Comparison of ENCODE assay signal across 8 cellular contexts in genomic region chr3:161559177-161559998, GRCh38.
A peak's percentile ranks its signal among the peaks of the same experiment; 100 is the strongest.
DNase-seq lines count a peak whose midpoint lies in the region; ATAC-seq and TF ChIP-seq lines count a peak whose summit lies in the region.

No MANE protein-coding gene starts in this region.

- TF ChIP-seq CTCF in GM12865 (IDR thresholded peaks at IDR 0.05; ENCODE audit: insufficient read depth, low read depth, low read length, missing control alignments) = peak; percentile 71

- peak; percentile 45 for DNase-seq in GM12865 (ENCODE audit: low read depth)
- DNase-seq in NCI-H460 (ENCODE audit: extremely low read depth, low read depth) = peak; percentile 46
- DNase-seq in astrocyte of the hippocampus (ENCODE audit: low read depth, low spot score) = peak; percentile 60
- peak; percentile 71 for DNase-seq in left kidney (ENCODE audit: low read depth, low spot score)
- DNase-seq in effector CD8-positive, alpha-beta T cell (lab: John Stamatoyannopoulos, UW) = no peak
- DNase-seq in stimulated activated CD4-positive, alpha-beta T cell treated with anti-CD3 and anti-CD28 coated beads, Interleukin-2, amount 100 ng/mL, for 48 hours = no peak
- DNase-seq in stimulated activated CD4-positive, alpha-beta T cell treated with anti-CD3 and anti-CD28 coated beads, Interleukin-1b, Interleukin-23, amount 100 ng/mL, for 48 hours = no peak

- no peak overlapping the region for H3K4me3 ChIP-seq in GM12865 (ENCODE audit: low read depth, low read length)

- ATAC-seq in HG03159 (IDR thresholded peaks at IDR 0.05; ENCODE audit: unreplicated experiment) = peak; percentile 62

Comparison
In these comparisons a context has a peak if more than half of its experiments do, and no peak if none do; other contexts are left out.
1. DNase-seq: peak in GM12865 (single experiment), NCI-H460 (single experiment), astrocyte of the hippocampus (single experiment) and left kidney (single experiment); none in effector CD8-positive, alpha-beta T cell (single experiment), stimulated activated CD4-positive, alpha-beta T cell treated with anti-CD3 and anti-CD28 coated beads, Interleukin-2, amount 100 ng/mL, for 48 hours (0 of 2) and stimulated activated CD4-positive, alpha-beta T cell treated with anti-CD3 and anti-CD28 coated beads, Interleukin-1b, Interleukin-23, amount 100 ng/mL, for 48 hours (single experiment).